ENCODE assay signal across 8 cellular contexts in genomic region chr19:14006085-14006765, GRCh38. TPM values are rescaled to one million over a fixed set of nuclear protein-coding genes. Genes with fewer than 3 reads are reported as not detected.
A peak's percentile ranks its signal among the peaks of the same experiment; 100 is the strongest.
DNase-seq lines count a peak whose midpoint lies in the region; ATAC-seq and TF ChIP-seq lines count a peak whose summit lies in the region.

Gene RFX1, minus strand, starts transcription at chr19:14006320. Its CDS starts 12,477 bp downstream, at chr19:13993843.

- 0 to 1% (median 0%) methylated on average over 12 to 58 of the region's 58 CpGs for WGBS in adrenal gland, 4 donors
- 1% methylated on average over 48 of the region's 58 CpGs; no CpG with 5 or more reads in 1 of the 2 donors for WGBS in transverse colon (ENCODE audit: low coverage in 1 of 2), 2 donors

- no peaks in the 10 kb centered on the region for H3K9me3 ChIP-seq in adrenal gland (replicated peaks in 1 of 3)
- no peaks in the 10 kb centered on the region for H3K9me3 ChIP-seq in parathyroid adenoma (ENCODE audit: control insufficient read depth, low read length)
- no peaks in the 10 kb centered on the region for H3K9me3 ChIP-seq in transverse colon

- TF ChIP-seq CTCF in GM12875 (IDR thresholded peaks at IDR 0.05; ENCODE audit: borderline replicate concordance, insufficient read depth, low read depth, low read length) (no peak), adrenal gland (IDR thresholded peaks at IDR 0.05) (no peak), parathyroid adenoma (IDR thresholded peaks at IDR 0.05) (no peak), transverse colon (IDR thresholded peaks at IDR 0.05) (no peak)

- peak in 1 of 2 donors; percentile 3 for TF ChIP-seq POLR2A in adrenal gland (IDR thresholded peaks at IDR 0.05)
- TF ChIP-seq POLR2A in transverse colon (IDR thresholded peaks at IDR 0.05): no peak

- peak; percentile 74 for ATAC-seq in HG02885 (IDR thresholded peaks at IDR 0.05; ENCODE audit: poor library complexity, unreplicated experiment)

- peak within 1 kb of the TSS; percentile 76 for H3K4me3 ChIP-seq in GM12875 (ENCODE audit: low read depth, low read length)
- H3K4me3 ChIP-seq in adrenal gland: peak within 1 kb of the TSS; percentile 33 to 99 (median 74)
- H3K4me3 ChIP-seq in parathyroid adenoma (ENCODE audit: low read depth, low read length): peak within 1 kb of the TSS; percentile 95
- peak within 1 kb of the TSS; percentile 94 to 98 (median 96) for H3K4me3 ChIP-seq in transverse colon

- TF ChIP-seq EP300 in transverse colon (IDR thresholded peaks at IDR 0.05; ENCODE audit: low read depth): no peak

- peak within 1 kb of the TSS; percentile 98 for H3K4me2 ChIP-seq in parathyroid adenoma (ENCODE audit: low read length)

- H3K27ac ChIP-seq in adrenal gland (peak within 1 kb of the TSS; percentile 71 to 97 (median 97)), parathyroid adenoma (peak within 1 kb of the TSS; percentile 92), transverse colon (peak within 1 kb of the TSS; percentile 100)

- H3K4me1 ChIP-seq in adrenal gland (replicated peaks in 1 of 2) (peaks cover 15 to 24% of the 10 kb centered on the region in 2 donors), parathyroid adenoma (peaks cover 36% of the 10 kb centered on the region), transverse colon (peaks cover 4 to 34% (median 29%) of the 10 kb centered on the region in 4 donors)

- H3K27me3 ChIP-seq in adrenal gland: no peaks in the 10 kb centered on the region
- no peaks in the 10 kb centered on the region for H3K27me3 ChIP-seq in parathyroid adenoma (ENCODE audit: control insufficient read depth, insufficient read depth, low read length)
- no peaks in the 10 kb centered on the region for H3K27me3 ChIP-seq in transverse colon

- H3K36me3 ChIP-seq in adrenal gland (replicated peaks in 1 of 2) (no peaks in the 10 kb centered on the region), parathyroid adenoma (ENCODE audit: control insufficient read depth, insufficient read depth, low read length) (no peaks in the 10 kb centered on the region), transverse colon (no peaks in the 10 kb centered on the region)

- peak within 1 kb of the TSS; percentile 93 for H2AFZ ChIP-seq in parathyroid adenoma

- DNase-seq in NCI-H1694 (lab: John Stamatoyannopoulos, UW) (peak; percentile 99), adrenal gland (peak; percentile 100), cardiac septum (ENCODE audit: low spot score) (peak; percentile 100), transverse colon (peak; percentile 100)

- intact Hi-C loops in T-helper 1 cell treated with Interleukin-12 subunit alpha and Interleukin-12 subunit beta and Interleukin-4 antibody, amounts not matched to agents 30 ng/mL and 1 ng/mL, for 36 hours (cut with micrococcal nuclease): loop anchor here (1.0 to 10.0 kb wide), 16 partner anchors 20 to 854 kb away; partner anchors contain the start of genes ADGRE5, ASF1B, BRME1 and CC2D1A
- intact Hi-C loops in adrenal gland (cut with DNase I): no loop called here
- intact Hi-C loops in cardiac septum (cut with DNase I): loop anchor here (2.0 kb wide), 1 partner anchor 53 kb away; the partner anchor contains the start of gene DCAF15
- intact Hi-C loops in transverse colon (cut with DNase I; ENCODE audit: low total_unique reads): no loop called here

- peaks cover 5% of the 10 kb centered on the region for H3K79me2 ChIP-seq in parathyroid adenoma

- peak within 1 kb of the TSS; percentile 99 for H3K9ac ChIP-seq in parathyroid adenoma

- in situ Hi-C loops in transverse colon (cut with MboI; ENCODE audit: low pct_ligation_motif_present in 1 of 4, low pct_unique_long_range_greater_than_20kb in 1 of 4, low sequenced_read_pairs in 3 of 4): no loop called here

RNA-seq across cellular contexts. Expression of gene RFX1, which starts in this region (rescaled TPM):
- total RNA-seq in T-helper 1 cell treated with Interleukin-12 subunit alpha and Interleukin-12 subunit beta and Interleukin-4 antibody, amounts not matched to agents 30 ng/mL and 1 ng/mL, for 36 hours: 15.9 and 16.2 TPM in 2 replicates
- total RNA-seq in adrenal gland (10 to 100 TPM in 3 of 8 donors, 1 to 10 TPM in 5; 5.6 to 21.4 (median 8.3) TPM), cardiac septum (13.4 TPM), transverse colon (1 to 10 TPM; 3.7 to 9.0 (median 8.1) TPM)
- 10 to 100 TPM in 1 of 3 donors, 1 to 10 TPM in 2; 1.4 to 15.4 (median 6.8) TPM for polyA plus RNA-seq in adrenal gland

Comparison
In these comparisons a context has a peak if more than half of its experiments do, and no peak if none do; other contexts are left out.
1. Peak in every context shown above with its lines: DNase-seq, ATAC-seq, H3K4me3 ChIP-seq and H3K27ac ChIP-seq.
2. intact Hi-C loops: an anchor here in T-helper 1 cell treated with Interleukin-12 subunit alpha and Interleukin-12 subunit beta and Interleukin-4 antibody, amounts not matched to agents 30 ng/mL and 1 ng/mL, for 36 hours (1.0 to 10.0 kb wide) and cardiac septum (2.0 kb wide); none called in adrenal gland and transverse colon.